1 cellular context compared by ENCODE assay signal in genomic region chr4:186644316-186644638, GRCh38.
TF ChIP-seq lines count a peak whose summit lies in the region.

No MANE protein-coding gene starts in this region.

TF ChIP-seq in HCT116, 20 proteins besides CTCF, POLR2A, EP300 and RAD21:
- no peak for TF ChIP-seq REST (IDR thresholded peaks at IDR 0.05; ENCODE audit: low read depth)
- 0 out of 2 replicates have a peak, but pooled peaks have one; percentile 10 for TF ChIP-seq MAX (IDR thresholded peaks at IDR 0.05)
- no peak for TF ChIP-seq ATF3 (IDR thresholded peaks at IDR 0.05)
- TF ChIP-seq ZFX (IDR thresholded peaks at IDR 0.05): no peak
- no peak for TF ChIP-seq SRF (IDR thresholded peaks at IDR 0.05; ENCODE audit: low read depth)
- TF ChIP-seq YY1 (IDR thresholded peaks at IDR 0.05; ENCODE audit: extremely low read depth, insufficient replicate concordance, low read depth, low read length): no peak
